2 cellular contexts compared by ENCODE assay signal in the genomic region with DNA sequence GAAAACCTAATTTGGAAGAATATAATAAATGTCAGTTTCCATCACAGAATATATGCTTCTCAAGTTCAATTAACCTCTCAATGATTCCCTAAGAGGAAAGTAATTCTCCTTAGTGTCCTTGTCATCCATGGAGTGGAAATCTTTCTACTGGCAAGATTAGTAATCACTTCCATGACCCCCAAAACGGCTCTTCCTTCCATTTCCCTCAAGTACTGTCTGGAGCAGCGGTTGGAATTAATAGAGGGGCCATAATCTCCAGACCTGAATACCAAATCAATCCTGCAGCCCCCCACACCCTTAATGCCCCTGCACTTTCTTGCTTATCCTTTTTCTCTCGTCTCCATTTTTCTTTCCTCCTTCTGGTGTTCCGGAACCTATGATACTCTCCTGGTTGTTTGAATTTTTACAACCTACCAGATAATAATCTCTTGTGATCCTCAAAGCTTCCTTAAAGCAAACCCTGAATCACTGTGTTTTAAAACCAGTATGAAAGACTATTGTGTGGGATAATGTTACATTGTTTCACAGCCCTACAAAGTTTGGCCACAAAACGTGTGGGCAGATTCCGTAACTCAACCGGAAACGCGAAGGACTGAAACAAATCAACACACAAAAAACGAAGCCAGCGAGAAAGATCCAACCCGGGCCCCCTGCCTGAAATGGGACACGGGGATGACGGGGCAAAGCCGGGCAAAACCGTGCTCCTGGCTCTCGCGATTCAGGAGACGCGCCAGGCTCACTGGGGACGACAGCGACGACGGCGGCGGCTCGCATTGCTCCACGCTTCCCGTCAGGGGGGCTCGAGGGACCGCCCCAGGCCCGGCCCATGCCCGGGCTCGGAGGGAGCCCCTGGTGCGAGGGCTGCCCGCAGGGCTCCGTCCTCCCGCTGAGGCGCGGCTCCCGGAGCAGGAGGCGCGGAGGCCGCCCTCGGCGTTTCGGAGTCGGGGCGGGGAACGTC.
TF ChIP-seq lines count a peak whose summit lies in the region.
"Not testable (repeated sequence)": the region's sequence is repeated elsewhere in the genome, so short reads cannot be mapped to it uniquely, and the experiment has no call there.

No MANE protein-coding gene starts in this region.

TF ChIP-seq in HEK293T, 16 proteins besides CTCF, POLR2A, EP300 and RAD21:
- TF ChIP-seq L3MBTL2 (conservative IDR thresholded peaks at IDR 0.05), result peak; percentile 60

TF ChIP-seq in K562, 482 proteins besides CTCF, POLR2A, EP300 and RAD21:
- peak; percentile 30; the same call in 1 of the 2 replicates for TF ChIP-seq MYC (IDR thresholded peaks at IDR 0.05; ENCODE audit: low read depth, low read length)
- TF ChIP-seq MYC (CRISPR knock-in tag; IDR thresholded peaks at IDR 0.05; ENCODE audit: borderline replicate concordance, low read depth), result not testable (repeated sequence)
- TF ChIP-seq CHD1 (IDR thresholded peaks at IDR 0.05; ENCODE audit: low read length), result peak; percentile 21
- TF ChIP-seq, protein P1, sequence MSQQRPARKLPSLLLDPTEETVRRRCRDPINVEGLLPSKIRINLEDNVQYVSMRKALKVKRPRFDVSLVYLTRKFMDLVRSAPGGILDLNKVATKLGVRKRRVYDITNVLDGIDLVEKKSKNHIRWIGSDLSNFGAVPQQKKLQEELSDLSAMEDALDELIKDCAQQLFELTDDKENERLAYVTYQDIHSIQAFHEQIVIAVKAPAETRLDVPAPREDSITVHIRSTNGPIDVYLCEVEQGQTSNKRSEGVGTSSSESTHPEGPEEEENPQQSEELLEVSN (IDR thresholded peaks at IDR 0.05; ENCODE audit: borderline replicate concordance in 1 of 2, extremely low read depth in 1 of 2, insufficient read depth in 1 of 2, insufficient read length in 1 of 2, low read depth in 1 of 2, low read length in 1 of 2, poor library complexity in 1 of 2, severe bottlenecking in 1 of 2), result peak in 1 of 2 experiments; percentile 31
- TF ChIP-seq, protein P2, sequence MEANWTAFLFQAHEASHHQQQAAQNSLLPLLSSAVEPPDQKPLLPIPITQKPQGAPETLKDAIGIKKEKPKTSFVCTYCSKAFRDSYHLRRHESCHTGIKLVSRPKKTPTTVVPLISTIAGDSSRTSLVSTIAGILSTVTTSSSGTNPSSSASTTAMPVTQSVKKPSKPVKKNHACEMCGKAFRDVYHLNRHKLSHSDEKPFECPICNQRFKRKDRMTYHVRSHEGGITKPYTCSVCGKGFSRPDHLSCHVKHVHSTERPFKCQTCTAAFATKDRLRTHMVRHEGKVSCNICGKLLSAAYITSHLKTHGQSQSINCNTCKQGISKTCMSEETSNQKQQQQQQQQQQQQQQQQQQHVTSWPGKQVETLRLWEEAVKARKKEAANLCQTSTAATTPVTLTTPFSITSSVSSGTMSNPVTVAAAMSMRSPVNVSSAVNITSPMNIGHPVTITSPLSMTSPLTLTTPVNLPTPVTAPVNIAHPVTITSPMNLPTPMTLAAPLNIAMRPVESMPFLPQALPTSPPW (CRISPR knock-in tag; IDR thresholded peaks at IDR 0.05), result peak; percentile 52
- peak; percentile 67; the same call in 1 of the 2 replicates for TF ChIP-seq ZFX (CRISPR knock-in tag; IDR thresholded peaks at IDR 0.05)
- peak; percentile 84 for TF ChIP-seq CHD2 (IDR thresholded peaks at IDR 0.05; ENCODE audit: low read depth, low read length)
- TF ChIP-seq POLR2G (IDR thresholded peaks at IDR 0.05; ENCODE audit: low read depth, low read length), result peak; percentile 76
- 0 out of 2 replicates have a peak, but pooled peaks have one; percentile 27 for TF ChIP-seq SAFB (IDR thresholded peaks at IDR 0.05; ENCODE audit: borderline replicate concordance, low read depth, low read length)
- peak; percentile 45 for TF ChIP-seq KDM5B (IDR thresholded peaks at IDR 0.05; ENCODE audit: insufficient replicate concordance, low read depth, low read length)
- TF ChIP-seq RBFOX2 (IDR thresholded peaks at IDR 0.05; ENCODE audit: low read depth, low read length), result peak; percentile 68
- TF ChIP-seq RBBP5 (IDR thresholded peaks at IDR 0.05; ENCODE audit: borderline replicate concordance, insufficient read depth, low read length, poor library complexity, severe bottlenecking), result peak; percentile 23
- TF ChIP-seq L3MBTL2 (IDR thresholded peaks at IDR 0.05), result peak; percentile 14; the same call in 1 of the 2 replicates
- TF ChIP-seq ZBTB7A (IDR thresholded peaks at IDR 0.05; ENCODE audit: borderline replicate concordance, control insufficient read depth, low read depth, low read length), result peak; percentile 61; the same call in 1 of the 2 replicates
- TF ChIP-seq NFE2 (IDR thresholded peaks at IDR 0.05; ENCODE audit: low read depth), result peak; percentile 53
- peak; percentile 48; the same call in 1 of the 2 replicates for TF ChIP-seq PHF8 (IDR thresholded peaks at IDR 0.05; ENCODE audit: borderline replicate concordance, low read length)
- TF ChIP-seq HNRNPL (IDR thresholded peaks at IDR 0.05; ENCODE audit: low read depth, low read length), result 0 out of 2 replicates have a peak, but pooled peaks have one; percentile 13
